Comparison of ENCODE assay signal across 11 cellular contexts in the genomic region with DNA sequence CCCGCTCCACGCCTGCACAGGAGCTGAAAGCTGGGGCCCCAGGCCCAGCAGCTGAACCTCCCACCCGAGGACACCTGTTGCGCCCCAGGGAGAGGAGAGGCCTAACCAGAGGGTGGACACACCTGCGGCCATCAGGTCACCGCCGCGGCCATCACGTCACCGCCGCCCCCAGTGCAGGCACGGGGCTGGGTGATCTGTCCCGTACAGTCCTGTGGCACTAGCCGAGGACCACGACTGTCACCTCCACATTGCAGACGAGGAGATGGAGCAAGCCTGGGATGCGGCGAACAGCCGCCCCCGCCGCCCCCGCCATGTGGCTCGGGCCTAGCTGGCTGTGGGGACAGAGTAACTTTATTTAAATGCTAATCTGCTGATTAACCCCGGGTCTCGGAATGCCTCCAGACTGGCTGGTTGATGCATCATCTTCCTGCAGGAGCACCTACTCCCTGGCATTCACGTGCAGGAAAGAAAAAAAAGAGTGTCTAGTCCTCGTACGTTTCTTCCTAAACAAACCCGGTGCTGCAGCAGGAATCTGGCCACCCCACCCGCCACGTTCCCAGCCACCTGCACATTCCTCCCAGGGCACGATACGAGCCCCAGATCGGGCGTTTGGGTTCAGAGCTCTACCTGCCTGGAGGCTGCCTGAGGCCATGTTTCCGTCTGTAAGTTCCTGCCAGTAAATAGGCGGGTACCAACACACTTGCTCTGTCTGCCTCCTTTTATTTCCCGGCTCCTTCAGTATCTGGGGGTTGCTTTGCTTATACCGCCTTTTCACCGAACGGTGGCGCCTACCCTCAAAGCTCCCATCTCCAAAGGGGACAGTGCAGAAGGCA. TPM values are rescaled to one million over a fixed set of nuclear protein-coding genes. Genes with fewer than 3 reads are reported as not detected.
DNase-seq lines count a peak whose midpoint lies in the region; ATAC-seq and TF ChIP-seq lines count a peak whose summit lies in the region.
"Had no signal": no experiment of that assay in that cellular context is flagged by ENCODE, and none has a peak within 500 bp of the region (broad histone marks: within the 10 kb centered on the region; RNA-seq: fewer than 3 reads in every experiment).

No MANE protein-coding gene starts in this region.

- peaks cover 6% of the 10 kb centered on the region for H3K4me1 ChIP-seq in neural progenitor cell
- H3K4me1 ChIP-seq in psoas muscle: no peaks in the 10 kb centered on the region
- H3K4me1 ChIP-seq in uterus: peaks cover 0 to under 1% of the 10 kb centered on the region in 2 donors
- H3K4me1 ChIP-seq in esophagus squamous epithelium: peaks cover 21 to 59% (median 32%) of the 10 kb centered on the region in 3 donors

- H3K27ac Mint-ChIP-seq in effector memory CD8-positive, alpha-beta T cell: peak overlapping the region; percentile 31 to 62
- H3K27ac Mint-ChIP-seq in neural progenitor cell: no peak overlapping the region
- H3K27ac Mint-ChIP-seq: stimulated activated naive CD8-positive, alpha-beta T cell treated with anti-CD3 and anti-CD28 coated beads, Interleukin-15, Interleukin-2, amounts not matched to agents 100 ng/mL and 50 ng/mL, for 24 hours had no signal

- peak; percentile 68 for TF ChIP-seq CTCF in neural progenitor cell (IDR thresholded peaks at IDR 0.05)
- no peak for TF ChIP-seq CTCF in psoas muscle (IDR thresholded peaks at IDR 0.05)
- TF ChIP-seq CTCF in uterus (IDR thresholded peaks at IDR 0.05): no peak
- TF ChIP-seq CTCF in esophagus squamous epithelium (IDR thresholded peaks at IDR 0.05): peak in 2 of 6 experiments; percentile 23 to 35

- DNase-seq in EH (ENCODE audit: low read depth): peak; percentile 70
- DNase-seq in NCI-H69 (lab: John Stamatoyannopoulos, UW): peak; percentile 3
- DNase-seq in effector memory CD8-positive, alpha-beta T cell: no peak
- peak; percentile 80 for DNase-seq in neural progenitor cell (ENCODE audit: low spot score)
- no peak for DNase-seq in psoas muscle
- DNase-seq in uterus: no peak
- no peak for DNase-seq in esophagus squamous epithelium (lab: John Stamatoyannopoulos, UW)

- H3K4me3 Mint-ChIP-seq in effector memory CD8-positive, alpha-beta T cell: no peak overlapping the region
- peak overlapping the region; percentile 35 for H3K4me3 Mint-ChIP-seq in neural progenitor cell
- H3K4me3 Mint-ChIP-seq: stimulated activated naive CD8-positive, alpha-beta T cell treated with anti-CD3 and anti-CD28 coated beads, Interleukin-15, Interleukin-2, amounts not matched to agents 100 ng/mL and 50 ng/mL, for 24 hours had no signal

- no peaks in the 10 kb centered on the region for H3K9me3 ChIP-seq in neural progenitor cell (ENCODE audit: low read depth)
- H3K9me3 ChIP-seq in psoas muscle: no peaks in the 10 kb centered on the region
- H3K9me3 ChIP-seq in uterus: no peaks in the 10 kb centered on the region
- H3K9me3 ChIP-seq in esophagus squamous epithelium: no peaks in the 10 kb centered on the region

- ATAC-seq in effector memory CD8-positive, alpha-beta T cell (replicated peaks): no peak
- ATAC-seq in psoas muscle (no peak), HG02973 (IDR thresholded peaks at IDR 0.05; ENCODE audit: unreplicated experiment) (no peak)

- H3K4me2 ChIP-seq in neural progenitor cell: no peak overlapping the region

- no peaks in the 10 kb centered on the region for H3K9me3 Mint-ChIP-seq in effector memory CD8-positive, alpha-beta T cell
- no peaks in the 10 kb centered on the region for H3K9me3 Mint-ChIP-seq in neural progenitor cell
- H3K9me3 Mint-ChIP-seq: stimulated activated naive CD8-positive, alpha-beta T cell treated with anti-CD3 and anti-CD28 coated beads, Interleukin-15, Interleukin-2, amounts not matched to agents 100 ng/mL and 50 ng/mL, for 24 hours had no signal

- no peaks in the 10 kb centered on the region for H3K27me3 ChIP-seq in neural progenitor cell
- peaks cover 0 to 12% (median 7%) of the 10 kb centered on the region in 3 donors for H3K27me3 ChIP-seq in psoas muscle (ENCODE audit: insufficient read depth in 3 of 3, low read length in 2 of 3)
- no peaks in the 10 kb centered on the region for H3K27me3 ChIP-seq in uterus
- no peaks in the 10 kb centered on the region for H3K27me3 ChIP-seq in esophagus squamous epithelium
- H3K27me3 ChIP-seq: cardiac muscle cell had no signal

- no peaks in the 10 kb centered on the region for H4K20me1 ChIP-seq in neural progenitor cell (ENCODE audit: low read depth)

- peaks cover 16% of the 10 kb centered on the region for H3F3A ChIP-seq in neural progenitor cell (ENCODE audit: low read depth)

- H3K36me3 Mint-ChIP-seq in effector memory CD8-positive, alpha-beta T cell (ENCODE audit: insufficient read depth): peaks cover 6% of the 10 kb centered on the region
- no peaks in the 10 kb centered on the region for H3K36me3 Mint-ChIP-seq in neural progenitor cell

- no peak overlapping the region for H3K27ac ChIP-seq in neural progenitor cell
- no peak overlapping the region for H3K27ac ChIP-seq in psoas muscle
- H3K27ac ChIP-seq in uterus: no peak overlapping the region
- H3K27ac ChIP-seq in esophagus squamous epithelium: peak overlapping the region in 2 of 4 donors; percentile 49 to 52
- H3K27ac ChIP-seq: cardiac muscle cell, HL-60 had no signal

- H3K4me3 ChIP-seq in neural progenitor cell (no peak overlapping the region), psoas muscle (no peak overlapping the region), uterus (no peak overlapping the region), esophagus squamous epithelium (no peak overlapping the region)
- H3K4me3 ChIP-seq: cardiac muscle cell had no signal

- H3K4me1 Mint-ChIP-seq in effector memory CD8-positive, alpha-beta T cell (ENCODE audit: low read depth in 2 of 2): peaks cover 21 to 29% of the 10 kb centered on the region in 2 donors
- H3K4me1 Mint-ChIP-seq in neural progenitor cell: peaks cover 15% of the 10 kb centered on the region

- no peaks in the 10 kb centered on the region for H3K36me3 ChIP-seq in neural progenitor cell
- no peaks in the 10 kb centered on the region for H3K36me3 ChIP-seq in psoas muscle (ENCODE audit: insufficient read depth in 1 of 2, low read depth in 1 of 2)
- H3K36me3 ChIP-seq in uterus: no peaks in the 10 kb centered on the region
- peaks cover 0 to 31% (median 0%) of the 10 kb centered on the region in 3 donors for H3K36me3 ChIP-seq in esophagus squamous epithelium
- H3K36me3 ChIP-seq: cardiac muscle cell had no signal

- H3K79me2 ChIP-seq in neural progenitor cell (ENCODE audit: low read depth): no peaks in the 10 kb centered on the region

- TF ChIP-seq POLR2A in uterus (IDR thresholded peaks at IDR 0.05) (no peak), esophagus squamous epithelium (IDR thresholded peaks at IDR 0.05) (no peak)

- no peaks in the 10 kb centered on the region for H3K27me3 Mint-ChIP-seq in effector memory CD8-positive, alpha-beta T cell
- H3K27me3 Mint-ChIP-seq in neural progenitor cell (ENCODE audit: insufficient read depth, low read depth): no peaks in the 10 kb centered on the region
- H3K27me3 Mint-ChIP-seq: stimulated activated naive CD8-positive, alpha-beta T cell treated with anti-CD3 and anti-CD28 coated beads, Interleukin-15, Interleukin-2, amounts not matched to agents 100 ng/mL and 50 ng/mL, for 24 hours had no signal

- no peak overlapping the region for H2AFZ ChIP-seq in neural progenitor cell (replicated peaks)

- 62 to 83% (median 75%) methylated on average over 42 of the region's 42 CpGs for WGBS in psoas muscle, 3 donors
- WGBS in esophagus squamous epithelium, 2 donors: 42 to 77% methylated on average over 6 to 15 of the region's 42 CpGs

- H3K9ac ChIP-seq in neural progenitor cell: no peak overlapping the region

- intact Hi-C loops in psoas muscle (cut with DNase I) (no loop called here), uterus (cut with DNase I; ENCODE audit: low total_unique reads) (no loop called here), esophagus squamous epithelium (cut with DNase I) (no loop called here)

RNA-seq across cellular contexts. Expression of a gene that starts 29.9 kb away (rescaled TPM):
- total RNA-seq in neural progenitor cell (ENCODE audit: low replicate concordance) (5.5 and 26.9 TPM in 2 replicates), psoas muscle (10 to 100 TPM in 2 of 4 donors, 1 to 10 TPM in 2; 8.8 to 12.6 (median 10.9) TPM), uterus (100 to 1,000 TPM in 2 of 4 donors, 10 to 100 TPM in 2; 62.3 to 161 (median 123) TPM), esophagus squamous epithelium (100 to 1,000 TPM in 2 of 4 donors, 10 to 100 TPM in 2; 46.0 to 131 (median 103) TPM)
- polyA plus RNA-seq in psoas muscle: 10 to 100 TPM in 2 of 3 donors, 1 to 10 TPM in 1; 7.2 to 26.8 (median 10.2) TPM

RNA-seq across cellular contexts. Expression of a gene that starts 48.5 kb away (rescaled TPM):
- total RNA-seq in neural progenitor cell (ENCODE audit: low replicate concordance) (7.8 and 57.9 TPM in 2 replicates), psoas muscle (under 1 TPM in 3 of 4 donors, not detected in 1; 0.17 to 0.59 (median 0.25) TPM), uterus (1 to 10 TPM in 1 of 4 donors, under 1 TPM in 1, not detected in 2; 0.34 to 6.6 TPM), esophagus squamous epithelium (10 to 100 TPM in 3 of 4 donors, 1 to 10 TPM in 1; 7.7 to 20.7 (median 11.2) TPM)
- polyA plus RNA-seq in psoas muscle: under 1 TPM; 0.03 to 0.13 (median 0.04) TPM

RNA-seq across cellular contexts. Expression of a gene that starts 48.8 kb away (rescaled TPM):
- total RNA-seq in neural progenitor cell (ENCODE audit: low replicate concordance) (4.7 and 11.0 TPM in 2 replicates), psoas muscle (10 to 100 TPM; 12.4 to 24.1 (median 19.6) TPM), uterus (10 to 100 TPM in 3 of 4 donors, under 1 TPM in 1; 0.88 to 20.3 (median 14.6) TPM), esophagus squamous epithelium (10 to 100 TPM in 1 of 4 donors, 1 to 10 TPM in 3; 4.4 to 13.2 (median 6.3) TPM)
- polyA plus RNA-seq in psoas muscle: 10 to 100 TPM; 20.2 to 24.1 (median 21.9) TPM

RNA-seq across cellular contexts. Expression of a gene that starts 48.9 kb away (rescaled TPM):
- total RNA-seq in neural progenitor cell (ENCODE audit: low replicate concordance) (11.1 and 30.1 TPM in 2 replicates), psoas muscle (10 to 100 TPM; 13.4 to 22.9 (median 15.7) TPM), uterus (10 to 100 TPM; 14.2 to 33.2 (median 20.0) TPM), esophagus squamous epithelium (10 to 100 TPM in 2 of 4 donors, 1 to 10 TPM in 2; 7.1 to 16.8 (median 9.6) TPM)
- polyA plus RNA-seq in psoas muscle: 10 to 100 TPM; 10.1 to 14.9 (median 12.1) TPM

RNA-seq across cellular contexts. Expression of a gene that starts 56.6 kb away (rescaled TPM):
- total RNA-seq in neural progenitor cell (ENCODE audit: low replicate concordance) (53.4 and 150 TPM in 2 replicates), psoas muscle (10 to 100 TPM; 32.8 to 67.7 (median 55.0) TPM), uterus (10 to 100 TPM; 32.5 to 82.2 (median 56.3) TPM), esophagus squamous epithelium (100 to 1,000 TPM; 186 to 314 (median 250) TPM)
- polyA plus RNA-seq in psoas muscle: 100 to 1,000 TPM in 1 of 3 donors, 10 to 100 TPM in 2; 49.4 to 165 (median 66.9) TPM

Comparison
In these comparisons a context has a peak if more than half of its experiments do, and no peak if none do; other contexts are left out.
1. DNase-seq: peak in EH (single experiment), NCI-H69 (single experiment) and neural progenitor cell (single experiment); none in effector memory CD8-positive, alpha-beta T cell (0 of 3), psoas muscle (0 of 2), uterus (0 of 2) and esophagus squamous epithelium (single experiment).